1 cellular context compared by ENCODE assay signal in genomic region chr11:68030318-68031135, GRCh38.
A peak's percentile ranks its signal among the peaks of the same experiment; 100 is the strongest.
TF ChIP-seq lines count a peak whose summit lies in the region.

TSS of gene NDUFS8 (plus strand) at chr11:68030681. CDS start at chr11:68032152, 1,471 bp downstream.

TF ChIP-seq in HepG2, 621 proteins besides CTCF, POLR2A, EP300 and RAD21 (continued from another document and continues in another):
- TF ChIP-seq DMTF1 (CRISPR knock-in tag; IDR thresholded peaks at IDR 0.05), result no peak
- TF ChIP-seq CERS6 (CRISPR knock-in tag; IDR thresholded peaks at IDR 0.05), result no peak
- no peak for TF ChIP-seq ZFP36L1 (CRISPR knock-in tag; IDR thresholded peaks at IDR 0.05)
- TF ChIP-seq MAZ (IDR thresholded peaks at IDR 0.05; ENCODE audit: borderline replicate concordance, low read depth, low read length), result no peak
- no peak for TF ChIP-seq MAZ (CRISPR knock-in tag; IDR thresholded peaks at IDR 0.05; ENCODE audit: low read depth)
- TF ChIP-seq ZNF776 (CRISPR knock-in tag; IDR thresholded peaks at IDR 0.05), result no peak; the same call in 1 of the 2 replicates
- no peak for TF ChIP-seq TOPORS (CRISPR knock-in tag; IDR thresholded peaks at IDR 0.05)
- TF ChIP-seq FOXK2 (IDR thresholded peaks at IDR 0.05), result no peak; the same call in 1 of the 2 replicates
- peak; percentile 79 for TF ChIP-seq ESRRA (CRISPR knock-in tag; IDR thresholded peaks at IDR 0.05; ENCODE audit: low read depth)
- TF ChIP-seq ATAD3A (CRISPR knock-in tag; IDR thresholded peaks at IDR 0.05), result no peak
- no peak for TF ChIP-seq ZNF713 (CRISPR knock-in tag; IDR thresholded peaks at IDR 0.05)
- no peak for TF ChIP-seq RORA (CRISPR knock-in tag; IDR thresholded peaks at IDR 0.05)
- TF ChIP-seq DBP (CRISPR knock-in tag; IDR thresholded peaks at IDR 0.05; ENCODE audit: not compliant biosample characterization), result no peak
- no peak for TF ChIP-seq ZNF569 (CRISPR knock-in tag; IDR thresholded peaks at IDR 0.05; ENCODE audit: borderline replicate concordance)
- TF ChIP-seq PCBP2 (optimal IDR thresholded peaks at IDR 0.05; ENCODE audit: low read depth, low read length, poor library complexity, severe bottlenecking), result no peak
- TF ChIP-seq JUNB (CRISPR knock-in tag; IDR thresholded peaks at IDR 0.05; ENCODE audit: borderline replicate concordance), result no peak
- no peak for TF ChIP-seq RCOR2 (CRISPR knock-in tag; IDR thresholded peaks at IDR 0.05)
- no peak; the same call in 1 of the 2 replicates for TF ChIP-seq ATF5 (CRISPR knock-in tag; IDR thresholded peaks at IDR 0.05; ENCODE audit: low read depth)
- peak; percentile 41 for TF ChIP-seq TEAD3 (CRISPR knock-in tag; optimal IDR thresholded peaks at IDR 0.05; ENCODE audit: borderline replicate concordance)
- TF ChIP-seq ZBED4 (CRISPR knock-in tag; IDR thresholded peaks at IDR 0.05; ENCODE audit: borderline replicate concordance), result no peak
- TF ChIP-seq HMG20A (CRISPR knock-in tag; IDR thresholded peaks at IDR 0.05; ENCODE audit: borderline replicate concordance), result no peak
- TF ChIP-seq THRA (CRISPR knock-in tag; IDR thresholded peaks at IDR 0.05; ENCODE audit: borderline replicate concordance), result no peak
- TF ChIP-seq NFE2 (CRISPR knock-in tag; IDR thresholded peaks at IDR 0.05), result no peak
- TF ChIP-seq KMT2B (CRISPR knock-in tag; IDR thresholded peaks at IDR 0.05), result peak; percentile 59; the same call in 1 of the 2 replicates
- TF ChIP-seq AFF4 (CRISPR knock-in tag; IDR thresholded peaks at IDR 0.05), result no peak
- 0 out of 2 replicates have a peak, but pooled peaks have one; percentile 38 for TF ChIP-seq ELF3 (CRISPR knock-in tag; IDR thresholded peaks at IDR 0.05)
- TF ChIP-seq ZMAT3 (CRISPR knock-in tag; conservative IDR thresholded peaks at IDR 0.05), result peak; percentile 57; the same call in 1 of the 2 replicates
- peak; percentile 49; the same call in 1 of the 2 replicates for TF ChIP-seq ZNF724P (CRISPR knock-in tag; IDR thresholded peaks at IDR 0.05; ENCODE audit: borderline replicate concordance)
- no peak for TF ChIP-seq MIER2 (CRISPR knock-in tag; IDR thresholded peaks at IDR 0.05)
- TF ChIP-seq ZNF138 (CRISPR knock-in tag; IDR thresholded peaks at IDR 0.05; ENCODE audit: low read depth), result no peak
- peak; percentile 69; the same call in 1 of the 2 replicates for TF ChIP-seq ZBTB7B (CRISPR knock-in tag; IDR thresholded peaks at IDR 0.05)
- no peak for TF ChIP-seq ZSCAN9 (CRISPR knock-in tag; IDR thresholded peaks at IDR 0.05; ENCODE audit: borderline replicate concordance)
- peak; percentile 58; the same call in 1 of the 2 replicates for TF ChIP-seq ZFP91 (CRISPR knock-in tag; IDR thresholded peaks at IDR 0.05; ENCODE audit: borderline replicate concordance)
- TF ChIP-seq ZKSCAN5 (CRISPR knock-in tag; IDR thresholded peaks at IDR 0.05), result no peak
- no peak for TF ChIP-seq NFE2L2 (IDR thresholded peaks at IDR 0.05; ENCODE audit: low read length)
- peak; percentile 52; the same call in 1 of the 2 replicates for TF ChIP-seq YEATS2 (CRISPR knock-in tag; IDR thresholded peaks at IDR 0.05; ENCODE audit: borderline replicate concordance)
- no peak for TF ChIP-seq RNF219 (CRISPR knock-in tag; IDR thresholded peaks at IDR 0.05)
- peak; percentile 91 for TF ChIP-seq NFYB (CRISPR knock-in tag; IDR thresholded peaks at IDR 0.05)
- TF ChIP-seq ZNF564 (CRISPR knock-in tag; IDR thresholded peaks at IDR 0.05), result no peak
- peak; percentile 69; the same call in 1 of the 2 replicates for TF ChIP-seq ZMYM4 (CRISPR knock-in tag; IDR thresholded peaks at IDR 0.05)
- no peak for TF ChIP-seq ZBTB37 (CRISPR knock-in tag; IDR thresholded peaks at IDR 0.05)
- TF ChIP-seq BORCS8-MEF2B (CRISPR knock-in tag; IDR thresholded peaks at IDR 0.05), result no peak; the same call in none of the 2 replicates
- peak; percentile 61; the same call in 1 of the 2 replicates for TF ChIP-seq MXD4 (CRISPR knock-in tag; IDR thresholded peaks at IDR 0.05)
- TF ChIP-seq MTF2 (CRISPR knock-in tag; IDR thresholded peaks at IDR 0.05; ENCODE audit: borderline replicate concordance), result peak; percentile 92; the same call in 1 of the 2 replicates
